In genomic region chr21:45011911-45012660, GRCh38 we compare ENCODE assay signal across 1 cellular context.
A peak's percentile ranks its signal among the peaks of the same experiment; 100 is the strongest.
TF ChIP-seq lines count a peak whose summit lies in the region.

No MANE protein-coding gene starts in this region.

TF ChIP-seq in SK-N-SH, 30 proteins besides CTCF, POLR2A, EP300 and RAD21 (continued from another document):
- no peak for TF ChIP-seq YY1 (IDR thresholded peaks at IDR 0.05; ENCODE audit: low read depth)
- TF ChIP-seq MXI1 (IDR thresholded peaks at IDR 0.05; ENCODE audit: low read depth, low read length) = no peak
- no peak for TF ChIP-seq CHD2 (IDR thresholded peaks at IDR 0.05; ENCODE audit: low read length, partially characterized antibody)
- peak; percentile 82 for TF ChIP-seq TCF12 (IDR thresholded peaks at IDR 0.05)
- TF ChIP-seq RXRA (IDR thresholded peaks at IDR 0.05; ENCODE audit: borderline replicate concordance, low read depth) = no peak; the same call in 1 of the 2 replicates
- no peak for TF ChIP-seq MEF2A (IDR thresholded peaks at IDR 0.05; ENCODE audit: borderline replicate concordance, low read depth)
- no peak for TF ChIP-seq RFX5 (IDR thresholded peaks at IDR 0.05; ENCODE audit: low read length)
- TF ChIP-seq POLR2AphosphoS5 (IDR thresholded peaks at IDR 0.05; ENCODE audit: low read depth, low read length) = peak; percentile 54; the same call in 1 of the 2 replicates
- no peak for TF ChIP-seq GABPA (IDR thresholded peaks at IDR 0.05; ENCODE audit: low read depth)
- TF ChIP-seq JUND (IDR thresholded peaks at IDR 0.05) = peak; percentile 99
- no peak for TF ChIP-seq SMC3 (IDR thresholded peaks at IDR 0.05; ENCODE audit: low read depth, low read length)
- TF ChIP-seq ZBTB33 (IDR thresholded peaks at IDR 0.05; ENCODE audit: borderline replicate concordance, low read depth) = peak; percentile 34; the same call in 1 of the 2 replicates
- no peak for TF ChIP-seq USF2 (IDR thresholded peaks at IDR 0.05; ENCODE audit: borderline replicate concordance, low read depth, low read length)
- no peak for TF ChIP-seq EZH2phosphoT487 (IDR thresholded peaks at IDR 0.05; ENCODE audit: borderline replicate concordance, low read depth)
- TF ChIP-seq TAF1 (IDR thresholded peaks at IDR 0.05; ENCODE audit: borderline replicate concordance, low read depth, low read length) = peak; percentile 26; the same call in 1 of the 2 replicates
- TF ChIP-seq FOSL2 (IDR thresholded peaks at IDR 0.05; ENCODE audit: borderline replicate concordance, low read depth) = peak; percentile 96
- TF ChIP-seq RCOR1 (IDR thresholded peaks at IDR 0.05; ENCODE audit: low read length) = no peak
- 0 out of 2 replicates have a peak, but pooled peaks have one; percentile 45 for TF ChIP-seq SIN3A (IDR thresholded peaks at IDR 0.05; ENCODE audit: borderline replicate concordance, low read depth, low read length)
- TF ChIP-seq FOXJ3 (CRISPR knock-in tag; IDR thresholded peaks at IDR 0.05) = no peak
- TF ChIP-seq FOXM1 (IDR thresholded peaks at IDR 0.05; ENCODE audit: low read depth) = no peak
